33 cellular contexts compared by ENCODE assay signal in the genomic region with DNA sequence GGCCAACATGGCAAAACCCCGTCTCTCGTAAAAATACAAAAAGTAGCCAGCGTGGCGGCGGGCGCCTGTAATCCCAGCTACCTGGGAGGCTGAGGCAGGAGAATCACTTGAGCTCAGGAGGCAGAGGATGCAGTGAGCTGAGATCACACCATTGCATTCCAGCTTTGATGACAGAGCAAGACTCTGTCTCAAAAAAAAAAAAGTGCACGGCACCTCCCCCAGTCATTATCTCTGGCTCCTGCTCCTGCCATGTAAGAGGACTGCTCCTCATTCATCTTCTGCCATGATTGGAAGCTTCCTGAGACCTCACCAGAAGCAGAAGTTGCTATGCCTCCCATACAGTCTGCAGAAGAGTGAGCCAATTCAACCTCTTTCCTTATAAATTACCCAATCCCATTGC. TPM values are rescaled to one million over a fixed set of nuclear protein-coding genes. Genes with fewer than 3 reads are reported as not detected.
"Had no signal": no experiment of that assay in that cellular context is flagged by ENCODE, and none has a peak within 500 bp of the region (broad histone marks: within the 10 kb centered on the region; RNA-seq: fewer than 3 reads in every experiment).

No MANE protein-coding gene starts in this region.

- H3K4me1 Mint-ChIP-seq: mesothelial cell of epicardium had no signal

- H3K36me3 Mint-ChIP-seq: mesothelial cell of epicardium had no signal

- H3K27ac Mint-ChIP-seq: dendritic cell treated with granulocyte-macrophage colony-stimulating factor and Interleukin-4, amounts not matched to agents 40 ng/mL and 50 ng/mL, for 4 days; effector memory CD8-positive, alpha-beta T cell; endodermal cell; mesothelial cell of epicardium; naive B cell had no signal

- H3K27ac ChIP-seq: colonic mucosa, epithelial cell of prostate, esophagus squamous epithelium, gastrocnemius medialis, heart right ventricle, left lung, lower lobe of right lung had no signal

- H3K9me3 Mint-ChIP-seq: effector memory CD8-positive, alpha-beta T cell; endodermal cell; mesothelial cell of epicardium had no signal

- H3K9me3 ChIP-seq: colonic mucosa, esophagus squamous epithelium, gastrocnemius medialis, heart right ventricle, left lung, lower lobe of right lung, mucosa of descending colon had no signal

- DNase-seq: colonic mucosa; cortex of kidney; effector CD8-positive, alpha-beta T cell; effector memory CD8-positive, alpha-beta T cell; endodermal cell; erythroblast; esophagus squamous epithelium; foreskin fibroblast; foreskin melanocyte; gastrocnemius medialis; glutamatergic neuron; head of caudate nucleus; heart right ventricle; hippocampal formation; left cardiac atrium; left lung; left ventricle myocardium superior; lower lobe of right lung; mesenchymal stem cell; mucosa of descending colon; naive B cell had no signal

- FAIRE-seq: endometrium, islet of Langerhans, keratinocyte had no signal

- H3K4me1 ChIP-seq: colonic mucosa, esophagus squamous epithelium, gastrocnemius medialis, left lung, lower lobe of right lung had no signal

- ATAC-seq: effector memory CD8-positive, alpha-beta T cell; esophagus mucosa; gastrocnemius medialis; heart right ventricle; left cardiac atrium; left lung; left ventricle myocardium superior; lower lobe of right lung; mucosa of descending colon had no signal

- H3K4me3 Mint-ChIP-seq: dendritic cell treated with granulocyte-macrophage colony-stimulating factor and Interleukin-4, amounts not matched to agents 40 ng/mL and 50 ng/mL, for 4 days; effector memory CD8-positive, alpha-beta T cell; endodermal cell; mesothelial cell of epicardium; naive B cell had no signal

- H3K4me3 ChIP-seq: colonic mucosa, esophagus squamous epithelium, gastrocnemius medialis, heart right ventricle, left lung, lower lobe of right lung, mucosa of descending colon had no signal

- H3K36me3 ChIP-seq: colonic mucosa, esophagus squamous epithelium, gastrocnemius medialis, heart right ventricle, left lung, lower lobe of right lung had no signal

- H3K27me3 ChIP-seq: colonic mucosa, esophagus squamous epithelium, gastrocnemius medialis, left lung had no signal

RNA-seq across cellular contexts. Expression of a gene that starts 4.0 kb away (rescaled TPM):
- total RNA-seq: esophagus mucosa, esophagus squamous epithelium, gastrocnemius medialis, glomerular endothelial cell, heart right ventricle, kidney epithelial cell, left ventricle myocardium superior, lower leg skin, lung microvascular endothelial cell, myocyte had no signal
- polyA plus RNA-seq: heart right ventricle, keratinocyte had no signal
